In genomic region chr12:79901506-79901905, GRCh38 we compare ENCODE assay signal across 23 cellular contexts. TPM values are rescaled to one million over a fixed set of nuclear protein-coding genes. Genes with fewer than 3 reads are reported as not detected.
A peak's percentile ranks its signal among the peaks of the same experiment; 100 is the strongest.
DNase-seq lines count a peak whose midpoint lies in the region; ATAC-seq and TF ChIP-seq lines count a peak whose summit lies in the region.
"Had no signal": no experiment of that assay in that cellular context is flagged by ENCODE, and none has a peak within 500 bp of the region (broad histone marks: within the 10 kb centered on the region; RNA-seq: fewer than 3 reads in every experiment).

No MANE protein-coding gene starts in this region.

- peak overlapping the region; percentile 42 to 47 for H3K27ac ChIP-seq in tibial artery
- H3K27ac ChIP-seq in lower lobe of right lung: no peak overlapping the region
- H3K27ac ChIP-seq: C4-2B, PC-9 had no signal

- no peaks in the 10 kb centered on the region for H3K36me3 ChIP-seq in tibial artery
- H3K36me3 ChIP-seq in lower lobe of right lung: no peaks in the 10 kb centered on the region

- DNase-seq in natural killer cell (no peak), T-helper 17 cell (no peak), immature natural killer cell (no peak), tibial artery (no peak), cerebellum (ENCODE audit: low spot score) (no peak), lower lobe of right lung (no peak)
- DNase-seq in natural killer cell treated with Interleukin-12 subunit alpha and Interleukin-12 subunit beta and Interleukin-15 and Interleukin-18, amount 100 ng/mL, for 72 hours (ENCODE audit: low spot score): no peak
- DNase-seq: CD8-positive, alpha-beta memory T cell; DMS79 treated with DMSO at 0.1 percent for 48 hours; GF-D8; KG1; MG63; NCI-H1048; NCI-H1417; NCI-H1694; NCI-H2029 treated with DMSO at 0.1 percent for 48 hours; NCI-H2227 treated with DMSO at 0.1 percent for 48 hours; NCI-H526 treated with DMSO at 0.1 percent for 48 hours; PC-9; Right ventricle myocardium superior had no signal

- H3K27me3 Mint-ChIP-seq in natural killer cell (ENCODE audit: low read depth in 2 of 2) (no peaks in the 10 kb centered on the region), T-helper 17 cell (no peaks in the 10 kb centered on the region), immature natural killer cell (ENCODE audit: low read depth in 3 of 3) (peaks cover 0 to 3% (median 2%) of the 10 kb centered on the region in 3 donors)
- no peaks in the 10 kb centered on the region for H3K27me3 Mint-ChIP-seq in natural killer cell treated with Interleukin-12 subunit alpha and Interleukin-12 subunit beta and Interleukin-15 and Interleukin-18, amount 100 ng/mL, for 72 hours
- H3K27me3 Mint-ChIP-seq: B cell; CD8-positive, alpha-beta memory T cell had no signal

- H3K9me3 Mint-ChIP-seq in natural killer cell: no peaks in the 10 kb centered on the region
- no peaks in the 10 kb centered on the region for H3K9me3 Mint-ChIP-seq in natural killer cell treated with Interleukin-12 subunit alpha and Interleukin-12 subunit beta and Interleukin-15 and Interleukin-18, amount 100 ng/mL, for 72 hours
- H3K9me3 Mint-ChIP-seq in immature natural killer cell: no peaks in the 10 kb centered on the region
- H3K9me3 Mint-ChIP-seq: CD8-positive, alpha-beta memory T cell had no signal

- H3K4me3 ChIP-seq in tibial artery (no peak overlapping the region), lower lobe of right lung (no peak overlapping the region)
- H3K4me3 ChIP-seq: MG63, PC-9 had no signal

- H3K4me3 Mint-ChIP-seq in natural killer cell (no peak overlapping the region), T-helper 17 cell (peak overlapping the region; percentile 28), immature natural killer cell (peak overlapping the region in 3 of 5 donors; percentile 1 to 25 (median 4))
- H3K4me3 Mint-ChIP-seq in natural killer cell treated with Interleukin-12 subunit alpha and Interleukin-12 subunit beta and Interleukin-15 and Interleukin-18, amount 100 ng/mL, for 72 hours: no peak overlapping the region
- H3K4me3 Mint-ChIP-seq: B cell had no signal

- TF ChIP-seq CTCF in natural killer cell (IDR thresholded peaks at IDR 0.05): no peak
- TF ChIP-seq CTCF in tibial artery (IDR thresholded peaks at IDR 0.05): no peak
- no peak for TF ChIP-seq CTCF in lower lobe of right lung (IDR thresholded peaks at IDR 0.05)

- H3K4me1 Mint-ChIP-seq in natural killer cell (peaks cover 70 to 76% of the 10 kb centered on the region in 2 donors), T-helper 17 cell (peaks cover 49% of the 10 kb centered on the region), immature natural killer cell (peaks cover 77 to 98% of the 10 kb centered on the region in 2 donors)
- H3K4me1 Mint-ChIP-seq in natural killer cell treated with Interleukin-12 subunit alpha and Interleukin-12 subunit beta and Interleukin-15 and Interleukin-18, amount 100 ng/mL, for 72 hours (ENCODE audit: low read depth in 2 of 2): peaks cover 47 to 62% of the 10 kb centered on the region in 2 donors

- no peaks in the 10 kb centered on the region for H3K27me3 ChIP-seq in tibial artery
- no peaks in the 10 kb centered on the region for H3K27me3 ChIP-seq in lower lobe of right lung (ENCODE audit: low read depth)
- H3K27me3 ChIP-seq: MG63 had no signal

- H3K9me3 ChIP-seq in T-helper 17 cell (ENCODE audit: control insufficient read depth, low read length, poor library complexity, severe bottlenecking): no peaks in the 10 kb centered on the region
- H3K9me3 ChIP-seq in tibial artery: no peaks in the 10 kb centered on the region
- H3K9me3 ChIP-seq in lower lobe of right lung: no peaks in the 10 kb centered on the region
- H3K9me3 ChIP-seq: MG63 had no signal

- H3K36me3 Mint-ChIP-seq in natural killer cell (no peaks in the 10 kb centered on the region), T-helper 17 cell (ENCODE audit: low read depth) (peaks cover 3% of the 10 kb centered on the region), immature natural killer cell (no peaks in the 10 kb centered on the region)
- H3K36me3 Mint-ChIP-seq in natural killer cell treated with Interleukin-12 subunit alpha and Interleukin-12 subunit beta and Interleukin-15 and Interleukin-18, amount 100 ng/mL, for 72 hours: no peaks in the 10 kb centered on the region

- H3K4me1 ChIP-seq in tibial artery (peaks cover 0 to 90% (median 56%) of the 10 kb centered on the region in 4 donors), lower lobe of right lung (peaks cover 47% of the 10 kb centered on the region)

- intact Hi-C loops in natural killer cell (cut with micrococcal nuclease) (no loop called here), tibial artery (cut with DNase I; ENCODE audit: low total_unique reads) (no loop called here), lower lobe of right lung (cut with DNase I) (no loop called here)

- H3K27ac Mint-ChIP-seq in natural killer cell (peak overlapping the region; percentile 24 to 42), T-helper 17 cell (peak overlapping the region; percentile 66), immature natural killer cell (peak overlapping the region in 1 of 6 donors; percentile 17)
- peak overlapping the region in 1 of 2 donors; percentile 6 for H3K27ac Mint-ChIP-seq in natural killer cell treated with Interleukin-12 subunit alpha and Interleukin-12 subunit beta and Interleukin-15 and Interleukin-18, amount 100 ng/mL, for 72 hours
- H3K27ac Mint-ChIP-seq: B cell had no signal

- ATAC-seq in natural killer cell: no peak
- no peak for ATAC-seq in natural killer cell treated with Interleukin-12 subunit alpha and Interleukin-12 subunit beta and Interleukin-15 and Interleukin-18, amount 100 ng/mL, for 72 hours
- no peak for ATAC-seq in T-helper 17 cell
- no peak for ATAC-seq in GM21528 (IDR thresholded peaks at IDR 0.05; ENCODE audit: low FRiP score, unreplicated experiment)
- ATAC-seq in lower lobe of right lung: no peak

RNA-seq across cellular contexts. Expression of gene PPP1R12A, which starts 33.4 kb away (rescaled TPM):
- total RNA-seq in natural killer cell (100 to 1,000 TPM; 145 to 192 (median 185) TPM), T-helper 17 cell (100 to 1,000 TPM; 110 to 118 TPM), cerebellum (141 TPM), lower lobe of right lung (84.1 TPM)
- total RNA-seq in natural killer cell treated with Interleukin-12 subunit alpha and Interleukin-12 subunit beta and Interleukin-15 and Interleukin-18, amount 100 ng/mL, for 72 hours: 100 to 1,000 TPM; 112 to 131 TPM
- 100 to 1,000 TPM in 2 of 3 donors, 10 to 100 TPM in 1; 81.1 to 158 (median 103) TPM for polyA plus RNA-seq in immature natural killer cell

Comparison
In these comparisons a context has a peak if more than half of its experiments do, and no peak if none do; other contexts are left out.
1. H3K4me3 Mint-ChIP-seq: peak in T-helper 17 cell (single experiment) and immature natural killer cell (3 of 5); none in natural killer cell (single experiment) and natural killer cell treated with Interleukin-12 subunit alpha and Interleukin-12 subunit beta and Interleukin-15 and Interleukin-18, amount 100 ng/mL, for 72 hours (single experiment).